7 cellular contexts compared by ENCODE assay signal in genomic region chr1:18119978-18120377, GRCh38. TPM values are rescaled to one million over a fixed set of nuclear protein-coding genes. Genes with fewer than 3 reads are reported as not detected.
"Had no signal": no experiment of that assay in that cellular context is flagged by ENCODE, and none has a peak within 500 bp of the region (broad histone marks: within the 10 kb centered on the region; RNA-seq: fewer than 3 reads in every experiment).

No MANE protein-coding gene starts in this region.

- H3K4me3 ChIP-seq: GM12878 had no signal

- FAIRE-seq: GM12878, GM12891, GM12892, GM18507, GM19239 had no signal

- DNase-seq: GDM1, GF-D8 had no signal

RNA-seq across cellular contexts. Expression of gene IGSF21, which starts 12.4 kb away (rescaled TPM):
- total RNA-seq: GM12878 had no signal
